1 cellular context compared by ENCODE assay signal in the genomic region with DNA sequence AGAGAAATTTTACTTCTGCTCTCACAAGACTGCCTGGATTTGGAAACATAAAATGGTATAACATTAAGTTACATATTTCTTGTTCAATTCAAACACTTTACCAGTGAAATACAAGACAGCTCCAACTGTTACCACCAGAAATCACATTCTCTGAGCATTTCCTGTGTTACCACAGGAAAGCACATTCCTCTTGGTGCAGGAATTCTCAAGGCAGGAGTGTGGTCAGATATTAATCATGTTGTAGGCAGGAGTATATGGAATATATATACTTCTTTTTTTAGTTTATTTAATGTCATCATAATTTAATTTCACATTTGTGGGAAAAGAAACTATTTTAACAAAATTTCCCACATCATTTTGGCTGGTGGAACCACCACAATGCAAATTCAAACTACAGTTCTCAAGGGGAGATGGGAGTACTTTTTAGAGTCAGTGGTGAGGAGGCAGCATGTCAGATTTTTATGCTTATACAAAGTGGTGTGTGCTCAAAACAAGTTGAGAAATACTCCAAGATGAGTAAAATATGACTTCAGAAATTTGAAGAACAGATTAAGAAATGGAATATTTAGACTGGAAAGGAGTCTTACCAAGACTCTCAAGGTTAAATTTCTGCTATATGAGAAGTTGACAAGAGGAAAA.
TF ChIP-seq lines count a peak whose summit lies in the region.

No MANE protein-coding gene starts in this region.

TF ChIP-seq in HepG2, 621 proteins besides CTCF, POLR2A, EP300 and RAD21 (continued from another document):
- TF ChIP-seq, protein P1, sequence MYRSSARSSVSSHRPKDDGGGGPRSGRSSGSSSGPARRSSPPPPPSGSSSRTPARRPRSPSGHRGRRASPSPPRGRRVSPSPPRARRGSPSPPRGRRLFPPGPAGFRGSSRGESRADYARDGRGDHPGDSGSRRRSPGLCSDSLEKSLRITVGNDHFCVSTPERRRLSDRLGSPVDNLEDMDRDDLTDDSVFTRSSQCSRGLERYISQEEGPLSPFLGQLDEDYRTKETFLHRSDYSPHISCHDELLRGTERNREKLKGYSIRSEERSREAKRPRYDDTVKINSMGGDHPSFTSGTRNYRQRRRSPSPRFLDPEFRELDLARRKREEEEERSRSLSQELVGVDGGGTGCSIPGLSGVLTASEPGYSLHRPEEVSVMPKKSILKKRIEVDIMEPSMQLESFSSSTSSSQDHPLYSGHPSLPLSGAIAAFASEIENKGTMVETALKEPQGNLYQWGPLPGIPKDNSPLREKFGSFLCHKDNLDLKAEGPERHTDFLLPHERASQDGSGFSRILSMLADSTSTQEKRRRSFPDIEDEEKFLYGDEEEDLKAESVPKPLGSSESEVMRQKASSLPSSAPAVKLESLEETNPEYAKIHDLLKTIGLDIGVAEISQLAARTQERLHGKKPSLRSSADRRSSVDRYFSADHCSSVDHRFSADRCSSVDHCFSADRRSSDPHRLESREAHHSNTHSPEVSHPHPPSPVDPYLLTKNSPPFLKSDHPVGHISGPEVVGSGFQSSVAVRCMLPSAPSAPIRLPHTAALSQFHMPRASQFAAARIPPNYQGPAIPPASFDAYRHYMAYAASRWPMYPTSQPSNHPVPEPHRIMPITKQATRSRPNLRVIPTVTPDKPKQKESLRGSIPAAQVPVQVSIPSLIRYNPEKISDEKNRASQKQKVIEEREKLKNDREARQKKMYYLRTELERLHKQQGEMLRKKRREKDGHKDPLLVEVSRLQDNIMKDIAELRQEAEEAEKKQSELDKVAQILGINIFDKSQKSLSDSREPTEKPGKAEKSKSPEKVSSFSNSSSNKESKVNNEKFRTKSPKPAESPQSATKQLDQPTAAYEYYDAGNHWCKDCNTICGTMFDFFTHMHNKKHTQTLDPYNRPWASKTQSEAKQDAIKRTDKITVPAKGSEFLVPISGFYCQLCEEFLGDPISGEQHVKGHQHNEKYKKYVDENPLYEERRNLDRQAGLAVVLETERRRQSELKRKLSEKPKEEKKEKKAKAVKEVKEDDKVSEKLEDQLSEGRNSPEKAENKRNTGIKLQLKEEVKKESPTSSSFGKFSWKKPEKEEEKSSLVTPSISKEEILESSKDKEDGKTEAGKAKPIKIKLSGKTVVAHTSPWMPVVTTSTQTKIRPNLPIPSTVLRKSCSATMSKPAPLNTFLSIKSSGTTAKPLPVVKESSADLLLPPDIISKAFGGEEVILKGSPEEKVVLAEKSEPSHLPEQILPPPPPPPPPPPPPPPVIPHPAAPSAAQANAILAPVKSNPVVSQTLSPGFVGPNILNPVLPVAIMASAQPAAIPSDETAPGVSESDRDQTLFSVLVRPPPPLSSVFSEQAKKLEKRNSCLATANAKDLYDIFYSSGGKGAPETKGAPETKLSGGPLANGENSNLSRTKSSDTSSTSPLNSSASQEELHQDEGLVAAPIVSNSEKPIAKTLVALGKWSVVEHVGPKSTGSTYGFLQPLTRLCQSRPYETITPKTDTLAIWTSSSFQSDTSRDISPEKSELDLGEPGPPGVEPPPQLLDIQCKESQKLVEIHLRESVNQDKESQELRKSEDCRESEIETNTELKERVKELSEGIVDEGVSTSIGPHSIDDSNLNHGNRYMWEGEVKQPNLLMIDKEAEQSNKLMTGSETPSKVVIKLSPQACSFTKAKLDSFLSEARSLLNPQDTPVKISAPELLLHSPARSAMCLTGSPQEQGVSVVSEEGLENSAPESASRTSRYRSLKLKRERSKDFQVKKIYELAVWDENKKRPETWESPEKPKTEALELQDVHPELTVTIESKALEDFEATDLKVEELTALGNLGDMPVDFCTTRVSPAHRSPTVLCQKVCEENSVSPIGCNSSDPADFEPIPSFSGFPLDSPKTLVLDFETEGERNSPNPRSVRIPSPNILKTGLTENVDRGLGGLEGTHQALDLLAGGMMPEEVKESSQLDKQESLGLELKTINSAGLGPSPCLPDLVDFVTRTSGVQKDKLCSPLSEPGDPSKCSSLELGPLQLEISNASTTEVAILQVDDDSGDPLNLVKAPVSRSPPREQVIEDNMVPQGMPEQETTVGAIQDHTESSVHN (CRISPR knock-in tag; IDR thresholded peaks at IDR 0.05) = no peak
- TF ChIP-seq FOSL2 (CRISPR knock-in tag; IDR thresholded peaks at IDR 0.05) = no peak
- TF ChIP-seq, protein P2, sequence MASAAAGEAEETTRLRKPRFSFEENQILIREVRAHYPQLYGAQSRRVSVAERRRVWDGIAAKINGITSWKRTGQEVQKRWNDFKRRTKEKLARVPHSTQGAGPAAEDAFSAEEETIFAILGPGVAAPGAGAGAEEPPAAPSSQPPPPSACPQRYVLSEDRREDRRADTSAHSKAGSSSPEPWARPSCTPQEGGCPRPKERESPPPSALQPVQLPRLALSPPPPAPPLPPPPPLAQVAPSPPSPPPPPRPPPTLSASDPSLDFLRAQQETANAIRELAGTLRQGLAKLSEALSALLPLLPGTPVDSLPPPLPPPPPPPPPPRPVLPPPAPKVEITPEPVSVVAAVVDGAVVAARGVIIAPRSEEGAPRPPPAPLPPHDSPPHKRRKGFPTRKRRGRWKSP (CRISPR knock-in tag; IDR thresholded peaks at IDR 0.05) = no peak
TF ChIP-seq in HepG2: peak in this region for 0.
